ENCODE assay signal across 10 cellular contexts in genomic region chr10:30445716-30446115, GRCh38. TPM values are rescaled to one million over a fixed set of nuclear protein-coding genes. Genes with fewer than 3 reads are reported as not detected.
DNase-seq lines count a peak whose midpoint lies in the region; TF ChIP-seq lines count a peak whose summit lies in the region.
"Had no signal": no experiment of that assay in that cellular context is flagged by ENCODE, and none has a peak within 500 bp of the region (broad histone marks: within the 10 kb centered on the region; RNA-seq: fewer than 3 reads in every experiment).

No MANE protein-coding gene starts in this region.

- H3K27ac ChIP-seq in brain microvascular endothelial cell = peak overlapping the region; percentile 43
- H3K27ac ChIP-seq in tibial artery = peak overlapping the region; percentile 59 to 63
- H3K27ac ChIP-seq: SJSA1 had no signal

- H3K4me3 ChIP-seq in brain microvascular endothelial cell (ENCODE audit: low read depth, low read length) (no peak overlapping the region), tibial artery (no peak overlapping the region), H7 (ENCODE audit: insufficient read depth, low read depth, low read length) (no peak overlapping the region)
- H3K4me3 ChIP-seq: SJSA1 had no signal

- H3K27me3 ChIP-seq in brain microvascular endothelial cell (replicated peaks) (no peaks in the 10 kb centered on the region), tibial artery (no peaks in the 10 kb centered on the region), H7 (ENCODE audit: control insufficient read depth, insufficient read depth, low read length) (no peaks in the 10 kb centered on the region)
- H3K27me3 ChIP-seq: SJSA1 had no signal

- CTCF ChIA-PET in GM10248 (lab: Yijun Ruan, JAX) = interaction anchor here (0.7 to 2.9 kb wide), 5 partner anchors 13 to 33 kb away, joined by 3 to 10 read pairs (median 4); no protein-coding TSS in a partner anchor

- no peak for TF ChIP-seq CTCF in brain microvascular endothelial cell (IDR thresholded peaks at IDR 0.05; ENCODE audit: low read depth, low read length, missing control alignments)
- no peak for TF ChIP-seq CTCF in tibial artery (IDR thresholded peaks at IDR 0.05)
- no peak for TF ChIP-seq CTCF in GM10248 (IDR thresholded peaks at IDR 0.05; ENCODE audit: control extremely low read depth, extremely low read depth, low read depth, missing control alignments)

- POLR2A ChIA-PET in GM10248 (lab: Yijun Ruan, JAX) = interaction anchor here (0.7 to 1.1 kb wide), 3 partner anchors 9 to 12 kb away, joined by 3 to 6 read pairs (median 4); no protein-coding TSS in a partner anchor

- peak; percentile 97 for DNase-seq in HCEC 1CT
- DNase-seq in brain microvascular endothelial cell = peak; percentile 70
- DNase-seq in islet precursor cell = peak; percentile 14
- DNase-seq in tibial artery = no peak
- no peak for DNase-seq in H7
- DNase-seq in GM10248 (ENCODE audit: extremely low spot score) = no peak
- DNase-seq in stimulated activated CD4-positive, alpha-beta T cell treated with anti-CD3 and anti-CD28 coated beads, Interleukin-2, amount 100 ng/mL, for 48 hours = no peak
- DNase-seq: central memory CD4-positive, alpha-beta T cell; NCI-H226 had no signal

- peaks cover 15 to 66% (median 46%) of the 10 kb centered on the region in 4 donors for H3K4me1 ChIP-seq in tibial artery
- H3K4me1 ChIP-seq: SJSA1 had no signal

- intact Hi-C loops in tibial artery (cut with DNase I; ENCODE audit: low total_unique reads) = no loop called here

- H3K36me3 ChIP-seq in brain microvascular endothelial cell (replicated peaks) (peaks cover 10% of the 10 kb centered on the region), tibial artery (peaks cover 52 to 63% (median 54%) of the 10 kb centered on the region in 3 donors), H7 (replicated peaks; ENCODE audit: control insufficient read depth, insufficient read depth, low read length) (no peaks in the 10 kb centered on the region)

- H3K9me3 ChIP-seq in tibial artery = no peaks in the 10 kb centered on the region
- H3K9me3 ChIP-seq: SJSA1 had no signal

- in situ Hi-C loops in brain microvascular endothelial cell (cut with HindIII; ENCODE audit: low pct_ligation_motif_present, low sequenced_read_pairs) = loop anchor here (25.0 kb wide), 1 partner anchor 92 kb away; no protein-coding TSS in a partner anchor

RNA-seq across cellular contexts. Expression of gene MAP3K8, which starts 11.7 kb away (rescaled TPM):
- total RNA-seq in H7 (2014; rRNA removed; shearing (Covaris generic)) = 10.5 and 12.9 TPM in 2 replicates

Comparison
In these comparisons a context has a peak if more than half of its experiments do, and no peak if none do; other contexts are left out.
1. DNase-seq: peak in HCEC 1CT (single experiment), brain microvascular endothelial cell (single experiment) and islet precursor cell (single experiment); none in tibial artery (0 of 2), H7 (single experiment), GM10248 (single experiment) and stimulated activated CD4-positive, alpha-beta T cell treated with anti-CD3 and anti-CD28 coated beads, Interleukin-2, amount 100 ng/mL, for 48 hours (0 of 2).